In the genomic region with DNA sequence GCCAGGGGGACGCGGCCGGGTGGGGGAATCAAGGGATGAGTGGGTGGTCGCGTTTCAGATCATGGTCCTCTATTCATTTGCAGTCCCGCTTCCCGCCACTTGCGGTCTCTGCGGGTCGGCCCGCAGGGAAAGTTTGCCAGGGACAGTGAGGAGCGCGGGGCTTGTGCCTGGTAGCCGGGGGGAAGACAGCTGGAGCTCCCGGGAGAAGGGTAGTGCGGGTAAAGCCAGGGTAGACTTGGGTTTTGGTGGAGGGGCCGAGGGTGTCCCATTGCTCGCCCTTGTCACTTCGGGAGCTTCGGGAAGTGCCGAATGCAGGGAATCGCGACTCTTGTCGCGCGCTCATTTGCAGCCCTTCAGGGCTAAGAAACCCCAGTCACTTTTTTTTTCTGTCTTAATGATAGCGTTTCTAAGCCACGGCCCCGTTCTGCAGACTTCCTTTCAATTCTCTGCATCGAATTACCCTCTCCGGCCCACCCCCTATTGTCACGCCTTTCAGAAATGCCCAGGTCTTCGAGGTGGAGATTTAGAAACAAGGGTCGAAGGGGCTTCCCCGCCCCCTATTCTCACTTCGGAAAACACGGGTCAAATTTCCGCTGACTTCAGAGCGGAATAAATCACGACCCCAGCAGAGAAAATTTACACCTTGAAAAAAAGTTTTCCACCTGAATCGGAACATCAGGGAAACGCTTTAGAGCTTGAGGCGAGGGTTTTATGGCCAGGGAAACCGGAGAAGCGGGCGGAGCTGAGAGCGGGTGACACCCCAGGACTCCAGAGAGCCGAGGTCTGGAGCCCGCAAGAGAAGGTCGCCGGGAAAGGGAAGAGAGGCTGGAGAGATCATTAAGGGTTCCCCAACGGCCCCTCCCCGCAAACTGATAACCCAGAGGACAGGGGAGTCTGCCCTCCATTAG, we compare ENCODE assay signal across 9 cellular contexts. TPM values are rescaled to one million over a fixed set of nuclear protein-coding genes. Genes with fewer than 3 reads are reported as not detected.
DNase-seq lines count a peak whose midpoint lies in the region; ATAC-seq and TF ChIP-seq lines count a peak whose summit lies in the region.
"Had no signal": no experiment of that assay in that cellular context is flagged by ENCODE, and none has a peak within 500 bp of the region (broad histone marks: within the 10 kb centered on the region; RNA-seq: fewer than 3 reads in every experiment).

No MANE protein-coding gene starts in this region.

- H3K36me3 ChIP-seq in mammary epithelial cell (ENCODE audit: insufficient read depth, low read length) (no peaks in the 10 kb centered on the region), body of pancreas (replicated peaks in 1 of 2; ENCODE audit: insufficient read depth in 1 of 2, low read depth in 2 of 2) (no peaks in the 10 kb centered on the region)

- H2AFZ ChIP-seq in mammary epithelial cell (ENCODE audit: low read depth, low read length) = no peak overlapping the region

- dilution Hi-C loops in mammary epithelial cell (cut with HindIII; ENCODE audit: low sequenced_read_pairs) = no loop called here

- DNase-seq in MCF 10A (ENCODE audit: unreplicated experiment) (no peak), mammary epithelial cell (no peak), body of pancreas (peak in 1 of 4 donors; percentile 34), memory B cell (ENCODE audit: low spot score in 2 of 2) (no peak), NCI-H526 treated with DMSO at 0.1 percent for 48 hours (lab: John Stamatoyannopoulos, UW) (no peak), HT-29 (ENCODE audit: low spot score) (no peak)
- DNase-seq: kidney glomerular epithelial cell had no signal

- H3K27ac ChIP-seq in mammary epithelial cell (ENCODE audit: insufficient read depth, low read depth, low read length) = no peak overlapping the region
- no peak overlapping the region for H3K27ac ChIP-seq in body of pancreas

- H4K20me1 ChIP-seq in mammary epithelial cell (ENCODE audit: insufficient read depth, low read length) = no peaks in the 10 kb centered on the region

- BruUV-seq in MCF 10A (replicated peaks; lab: Mats Ljungman, UMichigan) = no TSS peak
- BruUV-seq in mammary epithelial cell (replicated peaks; lab: Mats Ljungman, UMichigan) = no TSS peak

- no peak overlapping the region for H3K4me2 ChIP-seq in mammary epithelial cell (ENCODE audit: insufficient read depth, low read depth, low read length)

- peaks cover 10% of the 10 kb centered on the region for H3K4me1 ChIP-seq in mammary epithelial cell (ENCODE audit: insufficient read depth, low read length)
- H3K4me1 ChIP-seq in body of pancreas = peaks cover 36% of the 10 kb centered on the region

- H3K9ac ChIP-seq in mammary epithelial cell (ENCODE audit: insufficient read depth, low read length) = no peak overlapping the region

- intact Hi-C loops in MCF 10A (cut with micrococcal nuclease) (no loop called here), mammary epithelial cell (cut with micrococcal nuclease) (no loop called here), body of pancreas (cut with DNase I) (no loop called here)

- in situ Hi-C loops in mammary epithelial cell (cut with MboI; ENCODE audit: low sequenced_read_pairs in 2 of 2) = no loop called here

- TF ChIP-seq POLR2A in body of pancreas (IDR thresholded peaks at IDR 0.05) = no peak

- peaks cover 2% of the 10 kb centered on the region for H3K9me3 ChIP-seq in mammary epithelial cell (replicated peaks; ENCODE audit: insufficient read depth, low read length)
- H3K9me3 ChIP-seq in body of pancreas = no peaks in the 10 kb centered on the region

- ATAC-seq in body of pancreas = peak; percentile 25
- ATAC-seq in memory B cell (ENCODE audit: low read depth) = no peak
- ATAC-seq in HG03039 (IDR thresholded peaks at IDR 0.05; ENCODE audit: unreplicated experiment) = no peak
- ATAC-seq in HG03139 (IDR thresholded peaks at IDR 0.05; ENCODE audit: unreplicated experiment) = no peak

- CTCF ChIA-PET in MCF 10A (lab: Yijun Ruan, JAX) (interaction anchor here (0.5 to 4.2 kb wide), 3 partner anchors 27 to 280 kb away, joined by 3 to 27 read pairs (median 3); no protein-coding TSS in a partner anchor), mammary epithelial cell (lab: Charles Lee; ENCODE audit: low non-redundant PET) (no interaction called here)

- no peaks in the 10 kb centered on the region for H3K79me2 ChIP-seq in mammary epithelial cell (ENCODE audit: insufficient read depth, low read length)

- WGBS in mammary epithelial cell (ENCODE audit: low coverage, missing lambda C conversion rate) = 4% methylated on average over 34 of the region's 53 CpGs
- WGBS in body of pancreas, 2 donors = 3 to 4% methylated on average over 45 to 53 of the region's 53 CpGs

- H3K9me3 Mint-ChIP-seq in MCF 10A (ENCODE audit: unreplicated experiment) = no peaks in the 10 kb centered on the region
- no peaks in the 10 kb centered on the region for H3K9me3 Mint-ChIP-seq in memory B cell

- H3K4me1 Mint-ChIP-seq in MCF 10A (ENCODE audit: insufficient read depth, unreplicated experiment) = no peaks in the 10 kb centered on the region
- peaks cover 20% of the 10 kb centered on the region for H3K4me1 Mint-ChIP-seq in memory B cell

- H3K27ac Mint-ChIP-seq in MCF 10A (ENCODE audit: low read depth, unreplicated experiment) (no peak overlapping the region), memory B cell (no peak overlapping the region)

- no peak for TF ChIP-seq CTCF in MCF 10A (IDR thresholded peaks at IDR 0.05; ENCODE audit: unreplicated experiment)
- no peak for TF ChIP-seq CTCF in mammary epithelial cell (conservative IDR thresholded peaks at IDR 0.05 in 1 of 2, IDR thresholded peaks at IDR 0.05 in 1 of 2; ENCODE audit: extremely low read depth in 1 of 2, insufficient read depth in 1 of 2, low read depth in 1 of 2, low read length in 2 of 2)
- TF ChIP-seq CTCF in body of pancreas (IDR thresholded peaks at IDR 0.05) = no peak

- peaks cover 42% of the 10 kb centered on the region for H3K27me3 ChIP-seq in mammary epithelial cell (ENCODE audit: insufficient read depth, low read length)
- peaks cover 0 to 32% of the 10 kb centered on the region in 2 donors for H3K27me3 ChIP-seq in body of pancreas

- H3K36me3 Mint-ChIP-seq in MCF 10A (ENCODE audit: insufficient read depth, unreplicated experiment) (no peaks in the 10 kb centered on the region), memory B cell (no peaks in the 10 kb centered on the region)

- no peak overlapping the region for H3K4me3 ChIP-seq in mammary epithelial cell (replicated peaks in 1 of 3; ENCODE audit: insufficient read depth in 1 of 3, low read depth in 2 of 3, low read length in 3 of 3)
- peak overlapping the region in 1 of 2 donors; percentile 32 for H3K4me3 ChIP-seq in body of pancreas

- POLR2A ChIA-PET in MCF 10A (lab: Yijun Ruan, JAX) = interaction anchor here (0.6 kb wide), 1 partner anchor 660 kb away, joined by 4 read pairs; no protein-coding TSS in a partner anchor

- peaks cover 15% of the 10 kb centered on the region for H3K27me3 Mint-ChIP-seq in MCF 10A (ENCODE audit: insufficient read depth, unreplicated experiment)
- H3K27me3 Mint-ChIP-seq in memory B cell = peaks cover 20% of the 10 kb centered on the region

- peak overlapping the region; percentile 53 for H3K4me3 Mint-ChIP-seq in MCF 10A (ENCODE audit: unreplicated experiment)
- H3K4me3 Mint-ChIP-seq in memory B cell = peak overlapping the region; percentile 85

RNA-seq across cellular contexts. Expression of a gene that starts 1.4 kb away (rescaled TPM):
- total RNA-seq in MCF 10A (2022) (not detected in 2 replicates), mammary epithelial cell (not detected), body of pancreas (1 to 10 TPM in 1 of 2 donors, not detected in 1; 1.0 TPM)
- polyA plus RNA-seq in mammary epithelial cell = not detected
- not detected for polyA minus RNA-seq in mammary epithelial cell
- not detected in 2 replicates for total RNA-seq in HT-29 (2014; rRNA removed; shearing (Covaris generic))
